10 cellular contexts compared by ENCODE assay signal in genomic region chr7:129958643-129959479, GRCh38. TPM values are rescaled to one million over a fixed set of nuclear protein-coding genes. Genes with fewer than 3 reads are reported as not detected.
DNase-seq lines count a peak whose midpoint lies in the region; ATAC-seq, FAIRE-seq and TF ChIP-seq lines count a peak whose summit lies in the region.
"Had no signal": no experiment of that assay in that cellular context is flagged by ENCODE, and none has a peak within 500 bp of the region (broad histone marks: within the 10 kb centered on the region; RNA-seq: fewer than 3 reads in every experiment).

No MANE protein-coding gene starts in this region.

- peak overlapping the region; percentile 71 for H3K4me2 ChIP-seq in A549

- no peaks in the 10 kb centered on the region for H3K36me3 ChIP-seq in right lobe of liver

- no peaks in the 10 kb centered on the region for H3K27me3 Mint-ChIP-seq in MCF 10A (ENCODE audit: insufficient read depth, unreplicated experiment)
- H3K27me3 Mint-ChIP-seq in activated CD4-positive, alpha-beta T cell treated with anti-CD3 and anti-CD28 coated beads, Interleukin-2, amount 10 ng/mL, durations not matched to agents 7 days and 5 days: peaks cover 2% of the 10 kb centered on the region

- 18% methylated on average over 9 of the region's 9 CpGs for WGBS in A549 (ENCODE audit: missing lambda C conversion rate)
- WGBS in right lobe of liver (ENCODE audit: insufficient coverage, low coverage, low lambda C conversion rate, missing lambda C conversion rate): 37% methylated on average over 8 of the region's 9 CpGs

- H3K36me3 Mint-ChIP-seq in MCF 10A (ENCODE audit: insufficient read depth, unreplicated experiment): peaks cover 4% of the 10 kb centered on the region
- no peaks in the 10 kb centered on the region for H3K36me3 Mint-ChIP-seq in activated CD4-positive, alpha-beta T cell treated with anti-CD3 and anti-CD28 coated beads, Interleukin-2, amount 10 ng/mL, durations not matched to agents 7 days and 5 days (ENCODE audit: low read depth)

- peak overlapping the region; percentile 99 for H3K27ac Mint-ChIP-seq in MCF 10A (ENCODE audit: low read depth, unreplicated experiment)
- no peak overlapping the region for H3K27ac Mint-ChIP-seq in activated CD4-positive, alpha-beta T cell treated with anti-CD3 and anti-CD28 coated beads, Interleukin-2, amount 10 ng/mL, durations not matched to agents 7 days and 5 days

- FAIRE-seq in A549 (lab: Jason Lieb, UNC): peak; percentile 23
- FAIRE-seq: G401.6, islet of Langerhans had no signal

- POLR2A ChIA-PET in A549 (lab: Yijun Ruan, JAX): interaction anchor here (0.6 to 2.0 kb wide), 8 partner anchors 10 to 347 kb away, joined by 3 to 15 read pairs (median 4); no protein-coding TSS in a partner anchor
- POLR2A ChIA-PET in MCF 10A (lab: Yijun Ruan, JAX): interaction anchor here (0.5 to 6.4 kb wide), 26 partner anchors 9 to 543 kb away, joined by 3 to 106 read pairs (median 4); no protein-coding TSS in a partner anchor
- POLR2A ChIA-PET in activated CD4-positive, alpha-beta T cell treated with anti-CD3 and anti-CD28 coated beads, Interleukin-2, amount 10 ng/mL, durations not matched to agents 7 days and 5 days (lab: Charles Lee): interaction anchor here (0.7 kb wide), 1 partner anchor 963 kb away, joined by 7 read pairs; no protein-coding TSS in a partner anchor

- intact Hi-C loops in MCF 10A (cut with micrococcal nuclease) (no loop called here), right lobe of liver (cut with DNase I) (no loop called here)

- peak overlapping the region; percentile 46 for H3K4me3 Mint-ChIP-seq in MCF 10A (ENCODE audit: unreplicated experiment)
- H3K4me3 Mint-ChIP-seq in activated CD4-positive, alpha-beta T cell treated with anti-CD3 and anti-CD28 coated beads, Interleukin-2, amount 10 ng/mL, durations not matched to agents 7 days and 5 days: no peak overlapping the region

- H3K4me1 ChIP-seq in A549 (peaks cover 34% of the 10 kb centered on the region), right lobe of liver (peaks cover 0 to 6% (median 0%) of the 10 kb centered on the region in 4 donors)

- CTCF ChIA-PET in A549 (lab: Yijun Ruan, JAX): interaction anchor here (0.6 to 3.3 kb wide), 9 partner anchors 9 to 872 kb away, joined by 3 to 35 read pairs (median 3); no protein-coding TSS in a partner anchor
- CTCF ChIA-PET in MCF 10A (lab: Yijun Ruan, JAX): interaction anchor here (0.6 to 2.7 kb wide), 8 partner anchors 9 to 128 kb away, joined by 3 to 20 read pairs (median 5); no protein-coding TSS in a partner anchor
- CTCF ChIA-PET in activated CD4-positive, alpha-beta T cell treated with anti-CD3 and anti-CD28 coated beads, Interleukin-2, amount 10 ng/mL, durations not matched to agents 7 days and 5 days (lab: Charles Lee): interaction anchor here (0.6 to 1.3 kb wide), 2 partner anchors 10 to 24 kb away, joined by 4 read pairs; no protein-coding TSS in a partner anchor

- no peaks in the 10 kb centered on the region for H3K9me3 Mint-ChIP-seq in MCF 10A (ENCODE audit: unreplicated experiment)
- no peaks in the 10 kb centered on the region for H3K9me3 Mint-ChIP-seq in activated CD4-positive, alpha-beta T cell treated with anti-CD3 and anti-CD28 coated beads, Interleukin-2, amount 10 ng/mL, durations not matched to agents 7 days and 5 days

- TF ChIP-seq RAD21 in A549 (conservative IDR thresholded peaks at IDR 0.05 in 1 of 2, IDR thresholded peaks at IDR 0.05 in 1 of 2): peak in 1 of 2 experiments; percentile 39; a peak in 2 of 5 replicates

- ATAC-seq in A549 (peak; percentile 97 to 99), right lobe of liver (peak; percentile 92 to 97 (median 94)), GM18511 (IDR thresholded peaks at IDR 0.05; ENCODE audit: unreplicated experiment) (no peak), HG03378 (IDR thresholded peaks at IDR 0.05; ENCODE audit: unreplicated experiment) (no peak)

- TSS peak; percentile 82 for BruUV-seq in MCF 10A (replicated peaks; lab: Mats Ljungman, UMichigan)

- H3K4me3 ChIP-seq in A549: no peak overlapping the region
- no peak overlapping the region for H3K4me3 ChIP-seq in right lobe of liver

- TF ChIP-seq CTCF in A549 (IDR thresholded peaks at IDR 0.05) (no peak), MCF 10A (IDR thresholded peaks at IDR 0.05; ENCODE audit: unreplicated experiment) (no peak), right lobe of liver (IDR thresholded peaks at IDR 0.05) (no peak)

- H3K9me3 ChIP-seq in A549: no peaks in the 10 kb centered on the region
- H3K9me3 ChIP-seq in right lobe of liver: no peaks in the 10 kb centered on the region

- peaks cover 36% of the 10 kb centered on the region for H3K4me1 Mint-ChIP-seq in MCF 10A (ENCODE audit: insufficient read depth, unreplicated experiment)
- no peaks in the 10 kb centered on the region for H3K4me1 Mint-ChIP-seq in activated CD4-positive, alpha-beta T cell treated with anti-CD3 and anti-CD28 coated beads, Interleukin-2, amount 10 ng/mL, durations not matched to agents 7 days and 5 days

- TF ChIP-seq POLR2A in A549 (IDR thresholded peaks at IDR 0.05; ENCODE audit: low read length): no peak
- no peak for TF ChIP-seq POLR2A in right lobe of liver (IDR thresholded peaks at IDR 0.05)

- TF ChIP-seq EP300 in A549 (IDR thresholded peaks at IDR 0.05): peak in 1 of 2 experiments; percentile 54; a peak in 1 of 5 replicates

- H3K27ac ChIP-seq in A549 (peak overlapping the region; percentile 87 to 88), right lobe of liver (no peak overlapping the region)

- DNase-seq in A549 (ENCODE audit: low read depth in 1 of 2, low spot score in 1 of 2) (peak; percentile 90 to 92), LHCN-M2 (ENCODE audit: low read depth) (peak; percentile 92), MCF 10A (ENCODE audit: unreplicated experiment) (peak; percentile 96), right lobe of liver (peak in 2 of 3 donors; percentile 60 to 81), GM19238 (ENCODE audit: insufficient read length, low spot score) (no peak)
- no peak for DNase-seq in activated CD4-positive, alpha-beta T cell treated with anti-CD3 and anti-CD28 coated beads, Interleukin-2, amount 10 ng/mL, durations not matched to agents 7 days and 5 days

- H3K27me3 ChIP-seq in right lobe of liver: no peaks in the 10 kb centered on the region

TF ChIP-seq in A549, 52 proteins besides CTCF, POLR2A, EP300 and RAD21 (continues in another document):
- TF ChIP-seq NFE2L2 (conservative IDR thresholded peaks at IDR 0.05; ENCODE audit: low read length) (no peak), SMC3 (IDR thresholded peaks at IDR 0.05) (peak; percentile 40; the same call in 2 of the 3 replicates), ZFP36 (IDR thresholded peaks at IDR 0.05; ENCODE audit: borderline replicate concordance, partially characterized antibody) (no peak), SREBF2 (IDR thresholded peaks at IDR 0.05) (no peak), CEBPB (IDR thresholded peaks at IDR 0.05) (peak; percentile 83 to 98), FOSL2 (IDR thresholded peaks at IDR 0.05) (peak; percentile 62), FOSL2 (CRISPR knock-in tag; IDR thresholded peaks at IDR 0.05) (peak; percentile 97), HEYL (CRISPR knock-in tag; IDR thresholded peaks at IDR 0.05) (no peak), BHLHE40 (IDR thresholded peaks at IDR 0.05; ENCODE audit: low read depth, low read length) (0 out of 2 replicates have a peak, but pooled peaks have one; percentile 24), MAZ (IDR thresholded peaks at IDR 0.05; ENCODE audit: borderline replicate concordance, low read depth, low read length) (no peak), RFX5 (IDR thresholded peaks at IDR 0.05) (no peak), JUNB (IDR thresholded peaks at IDR 0.05) (peak; percentile 60; the same call in 1 of the 2 replicates), JUN (IDR thresholded peaks at IDR 0.05) (peak in 1 of 2 experiments; percentile 65; a peak in 4 of 5 replicates), NR3C1 (IDR thresholded peaks at IDR 0.05) (no peak)
- TF ChIP-seq, protein P1, sequence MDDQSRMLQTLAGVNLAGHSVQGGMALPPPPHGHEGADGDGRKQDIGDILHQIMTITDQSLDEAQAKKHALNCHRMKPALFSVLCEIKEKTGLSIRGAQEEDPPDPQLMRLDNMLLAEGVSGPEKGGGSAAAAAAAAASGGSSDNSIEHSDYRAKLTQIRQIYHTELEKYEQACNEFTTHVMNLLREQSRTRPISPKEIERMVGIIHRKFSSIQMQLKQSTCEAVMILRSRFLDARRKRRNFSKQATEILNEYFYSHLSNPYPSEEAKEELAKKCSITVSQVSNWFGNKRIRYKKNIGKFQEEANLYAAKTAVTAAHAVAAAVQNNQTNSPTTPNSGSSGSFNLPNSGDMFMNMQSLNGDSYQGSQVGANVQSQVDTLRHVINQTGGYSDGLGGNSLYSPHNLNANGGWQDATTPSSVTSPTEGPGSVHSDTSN (IDR thresholded peaks at IDR 0.05): peak; percentile 83; the same call in 1 of the 2 replicates
- TF ChIP-seq, protein P2, sequence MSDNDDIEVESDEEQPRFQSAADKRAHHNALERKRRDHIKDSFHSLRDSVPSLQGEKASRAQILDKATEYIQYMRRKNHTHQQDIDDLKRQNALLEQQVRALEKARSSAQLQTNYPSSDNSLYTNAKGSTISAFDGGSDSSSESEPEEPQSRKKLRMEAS (IDR thresholded peaks at IDR 0.05): peak; percentile 85
- TF ChIP-seq, protein P3, sequence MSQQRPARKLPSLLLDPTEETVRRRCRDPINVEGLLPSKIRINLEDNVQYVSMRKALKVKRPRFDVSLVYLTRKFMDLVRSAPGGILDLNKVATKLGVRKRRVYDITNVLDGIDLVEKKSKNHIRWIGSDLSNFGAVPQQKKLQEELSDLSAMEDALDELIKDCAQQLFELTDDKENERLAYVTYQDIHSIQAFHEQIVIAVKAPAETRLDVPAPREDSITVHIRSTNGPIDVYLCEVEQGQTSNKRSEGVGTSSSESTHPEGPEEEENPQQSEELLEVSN (IDR thresholded peaks at IDR 0.05; ENCODE audit: borderline replicate concordance, low read depth): 0 out of 2 replicates have a peak, but pooled peaks have one; percentile 41

RNA-seq across cellular contexts. Expression of gene UBE2H, which starts 6.1 kb away (rescaled TPM):
- polyA plus RNA-seq in A549 (2011; rRNA removed) (99.2 and 119 TPM in 2 replicates), A549 (2017; fragmentation: RNase III; extraction: RNeasy Plus Mini Kit Qiagen cat#74134 plus additional on column Dnase treatment) (61.4 to 73.5 TPM (median 69.9 TPM) in 3 replicates)
- polyA plus RNA-seq in A549 (2012; cell fraction: cytosol; rRNA removed): 20.6 and 26.7 TPM in 2 replicates
- 20.0 and 30.7 TPM in 2 replicates for polyA plus RNA-seq in A549 (2012; cell fraction: nucleus; rRNA removed)
- polyA minus RNA-seq in A549 (2011; rRNA and poly(A)+ RNA removed): 47.4 and 49.8 TPM in 2 replicates
- total RNA-seq in LHCN-M2 (2014; rRNA removed) (61.3 and 72.6 TPM in 2 replicates), MCF 10A (2022) (128 and 130 TPM in 2 replicates), right lobe of liver (10 to 100 TPM; 27.4 to 47.0 (median 35.6) TPM)
- polyA plus RNA-seq in LHCN-M2 (2012): 49.9 TPM
- 10 to 100 TPM; 34.9 to 40.3 TPM for total RNA-seq in activated CD4-positive, alpha-beta T cell treated with anti-CD3 and anti-CD28 coated beads, Interleukin-2, amount 10 ng/mL, durations not matched to agents 7 days and 5 days

Comparison
In these comparisons a context has a peak if more than half of its experiments do, and no peak if none do; other contexts are left out.
1. ATAC-seq: peak in A549 (2 of 2) and right lobe of liver (4 of 4); none in GM18511 (single experiment) and HG03378 (single experiment).
2. DNase-seq: peak in A549 (2 of 2), LHCN-M2 (single experiment), MCF 10A (single experiment) and right lobe of liver (2 of 3); none in GM19238 (single experiment) and activated CD4-positive, alpha-beta T cell treated with anti-CD3 and anti-CD28 coated beads, Interleukin-2, amount 10 ng/mL, durations not matched to agents 7 days and 5 days (single experiment).
3. H3K27ac ChIP-seq: peak in A549 (2 of 2); none in right lobe of liver (0 of 3).